7 cellular contexts compared by ENCODE assay signal in the genomic region with DNA sequence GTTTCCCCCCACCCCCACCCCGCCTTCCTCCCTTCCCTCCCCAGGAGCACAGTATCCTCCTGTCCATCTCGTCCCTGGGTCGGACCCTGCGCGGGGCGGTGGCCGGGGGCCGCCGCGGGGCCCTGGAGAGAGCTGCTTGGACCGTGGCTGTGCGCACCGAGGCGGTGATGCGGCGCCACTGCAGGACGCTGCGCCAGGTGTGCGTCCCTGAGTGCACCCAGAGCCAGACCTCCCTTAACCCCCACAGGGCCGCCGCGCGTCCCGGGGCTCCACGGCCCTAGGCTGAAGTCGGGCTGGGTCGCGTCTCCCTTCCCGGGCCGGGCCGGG. TPM values are rescaled to one million over a fixed set of nuclear protein-coding genes. Genes with fewer than 3 reads are reported as not detected.
DNase-seq lines count a peak whose midpoint lies in the region; ATAC-seq, FAIRE-seq and TF ChIP-seq lines count a peak whose summit lies in the region.

No MANE protein-coding gene starts in this region.

- no TSS peak for BruUV-seq in HCT116 (replicated peaks; lab: Mats Ljungman, UMichigan)

- CTCF ChIA-PET in HCT116 (lab: Charles Lee) (interaction anchor here (0.5 to 5.1 kb wide), 12 partner anchors 12 to 568 kb away, joined by 3 to 35 read pairs (median 7); a partner anchor contains a TSS), HEK293T (lab: Yijun Ruan, JAX) (interaction anchor here (0.7 to 1.7 kb wide), 11 partner anchors 9 to 82 kb away, joined by 3 to 10 read pairs (median 5); a partner anchor contains a TSS)

- H3K27me3 ChIP-seq in HCT116 (ENCODE audit: insufficient read depth, low read length) (no peaks in the 10 kb centered on the region), Peyer's patch (peaks cover 0 to 44% of the 10 kb centered on the region in 2 donors), keratinocyte (ENCODE audit: control insufficient read depth, extremely low read depth, insufficient read depth, low read length) (peaks cover 32% of the 10 kb centered on the region)

- H3K4me3 ChIP-seq in HCT116 (replicated peaks in 1 of 2; ENCODE audit: low read depth in 1 of 2, low read length in 2 of 2) (peak overlapping the region; percentile 43 to 65; a peak in 3 of 4 replicates), Peyer's patch (peak overlapping the region; percentile 47 to 59 (median 56)), keratinocyte (ENCODE audit: control insufficient read depth in 2 of 3, extremely low read depth in 1 of 3, insufficient read depth in 2 of 3, low read depth in 1 of 3, low read length in 3 of 3) (peak overlapping the region in 1 of 3 experiments; percentile 57)

- RAD21 ChIA-PET in HCT116 (lab: Charles Lee; ENCODE audit: low non-redundant PET in 1 of 2, low total read pairs in 2 of 2, uncharacterized antibody in 2 of 2, unreplicated experiment in 2 of 2), result interaction anchor here (0.5 to 1.0 kb wide), 4 partner anchors 17 to 500 kb away, joined by 3 to 6 read pairs (median 4); a partner anchor contains a TSS

- H3K9me2 ChIP-seq in HCT116 (ENCODE audit: insufficient read depth), result no peaks in the 10 kb centered on the region

- TF ChIP-seq CTCF in HCT116 (IDR thresholded peaks at IDR 0.05 in 2 of 3, conservative IDR thresholded peaks at IDR 0.05 in 1 of 3; ENCODE audit: borderline replicate concordance in 1 of 3, insufficient read depth in 1 of 3, low read depth in 2 of 3, low read length in 2 of 3) (no peak), Peyer's patch (IDR thresholded peaks at IDR 0.05) (no peak), keratinocyte (optimal IDR thresholded peaks at IDR 0.05 in 1 of 3, IDR thresholded peaks at IDR 0.05 in 1 of 3, conservative IDR thresholded peaks at IDR 0.05 in 1 of 3; ENCODE audit: extremely low read depth in 1 of 3, insufficient read depth in 2 of 3, low read length in 3 of 3) (no peak)

- H3K9me1 ChIP-seq in keratinocyte (ENCODE audit: control insufficient read depth, extremely low read depth, insufficient read depth, low read length), result no peaks in the 10 kb centered on the region

- H3K79me2 ChIP-seq in HCT116 (ENCODE audit: insufficient read depth, low read length) (no peaks in the 10 kb centered on the region), keratinocyte (ENCODE audit: control insufficient read depth, insufficient read depth, low read length) (no peaks in the 10 kb centered on the region)

- H3K9me3 ChIP-seq in HCT116 (ENCODE audit: control insufficient read depth in 1 of 2, insufficient read depth in 1 of 2, low read depth in 1 of 2, low read length in 2 of 2) (no peaks in the 10 kb centered on the region), Peyer's patch (no peaks in the 10 kb centered on the region), keratinocyte (ENCODE audit: control insufficient read depth, low read depth, low read length) (no peaks in the 10 kb centered on the region)

- H3K4me1 ChIP-seq in HCT116 (ENCODE audit: control insufficient read depth in 1 of 2, insufficient read depth in 2 of 2, low read length in 2 of 2) (peaks cover 3 to 21% of the 10 kb centered on the region in 2 experiments), Peyer's patch (peaks cover 0 to 48% (median 27%) of the 10 kb centered on the region in 4 donors), keratinocyte (ENCODE audit: control insufficient read depth, extremely low read depth, insufficient read depth, low read length) (peaks cover 5% of the 10 kb centered on the region)

- H4K20me1 ChIP-seq in HCT116 (ENCODE audit: insufficient read depth) (no peaks in the 10 kb centered on the region), keratinocyte (ENCODE audit: control insufficient read depth, extremely low read depth, insufficient read depth, low read length) (no peaks in the 10 kb centered on the region)

- POLR2A ChIA-PET in HCT116 (lab: Charles Lee) (interaction anchor here (0.6 to 1.6 kb wide), 5 partner anchors 8 to 173 kb away, joined by 3 to 6 read pairs (median 3); a partner anchor contains a TSS), HEK293T (lab: Yijun Ruan, JAX) (interaction anchor here (0.8 to 2.1 kb wide), 3 partner anchors 15 to 58 kb away, joined by 3 to 12 read pairs (median 6); a partner anchor contains a TSS)

- no peak for TF ChIP-seq RAD21 in HCT116 (IDR thresholded peaks at IDR 0.05; ENCODE audit: low read depth)

- H3K36me3 ChIP-seq in HCT116 (ENCODE audit: control insufficient read depth in 1 of 2, insufficient read depth in 2 of 2, low read length in 2 of 2), result no peaks in the 10 kb centered on the region; a peak in 1 of 4 replicates
- peaks cover 0 to 25% (median 0%) of the 10 kb centered on the region in 3 donors for H3K36me3 ChIP-seq in Peyer's patch
- H3K36me3 ChIP-seq in keratinocyte (ENCODE audit: control insufficient read depth in 2 of 2, extremely low read depth in 1 of 2, insufficient read depth in 2 of 2, low read length in 2 of 2), result peaks cover 0 to 7% of the 10 kb centered on the region in 2 experiments

- no peak overlapping the region for H2AFZ ChIP-seq in HCT116 (ENCODE audit: low read depth, low read length, poor library complexity, severe bottlenecking)
- no peak overlapping the region for H2AFZ ChIP-seq in keratinocyte (ENCODE audit: control insufficient read depth, low read length)

- peak; percentile 13 for DNase-seq in HCT116 (ENCODE audit: low read depth, low spot score)
- peak in 1 of 3 donors; percentile 34 for DNase-seq in Peyer's patch
- no peak for DNase-seq in keratinocyte (ENCODE audit: low read depth, low spot score)
- DNase-seq in AML-193 (lab: John Stamatoyannopoulos, UW), result no peak
- no peak for DNase-seq in RCC 7860 (ENCODE audit: low spot score)
- DNase-seq in HEK293T (ENCODE audit: extremely low spot score), result no peak

- H3K9ac ChIP-seq in HCT116 (ENCODE audit: low read length) (peak overlapping the region; percentile 63), keratinocyte (ENCODE audit: control insufficient read depth, extremely low read depth, insufficient read depth, low read length) (no peak overlapping the region)

- dilution Hi-C loops in keratinocyte (cut with MboI; ENCODE audit: extremely low pct_ligation_motif_present, low sequenced_read_pairs), result no loop called here

- peak overlapping the region; percentile 96 for H3K4me2 ChIP-seq in HCT116 (ENCODE audit: low read length)
- H3K4me2 ChIP-seq in keratinocyte (ENCODE audit: control insufficient read depth, extremely low read depth, insufficient read depth, low read depth, low read length), result peak overlapping the region; percentile 69

- no peak for TF ChIP-seq POLR2A in HCT116 (IDR thresholded peaks at IDR 0.05; ENCODE audit: borderline replicate concordance, extremely low read depth, insufficient read depth, insufficient read length)
- TF ChIP-seq POLR2A in Peyer's patch (IDR thresholded peaks at IDR 0.05), result no peak

- H3K27ac ChIP-seq in HCT116 (ENCODE audit: low read depth, low read length) (peak overlapping the region; percentile 92), Peyer's patch (peak overlapping the region in 3 of 4 donors; percentile 36 to 79 (median 57)), keratinocyte (ENCODE audit: control insufficient read depth, insufficient read depth, low read length) (no peak overlapping the region)

- intact Hi-C loops in HCT116 (cut with micrococcal nuclease), result no loop called here

- ATAC-seq in GM18868 (IDR thresholded peaks at IDR 0.05; ENCODE audit: unreplicated experiment) (peak; percentile 19), HCT116 (peak; percentile 64)

- no peak for FAIRE-seq in keratinocyte (lab: Jason Lieb, UNC)
- FAIRE-seq in RCC 7860 (lab: Jason Lieb, UNC), result no peak

RNA-seq across cellular contexts. Expression of a gene that starts 2.2 kb away (rescaled TPM):
- 2.5 TPM for total RNA-seq in HCT116 (2021; ENCODE audit: unreplicated experiment)
- polyA plus RNA-seq in HCT116 (2012), result 0.47 and 0.61 TPM in 2 replicates
- 1 to 10 TPM in 2 of 4 donors, under 1 TPM in 2; 0.18 to 2.1 (median 1.1) TPM for total RNA-seq in Peyer's patch
- polyA plus RNA-seq in keratinocyte, result 0.06 to 0.08 TPM (median 0.06 TPM) in 3 replicates
- polyA plus RNA-seq in keratinocyte (2011; ENCODE audit: low read depth), result not detected
- not detected in 2 replicates for polyA plus RNA-seq in keratinocyte (2011; cell fraction: cytosol; rRNA removed)
- polyA plus RNA-seq in keratinocyte (2011; cell fraction: nucleus; rRNA removed), result 0.45 and 0.65 TPM in 2 replicates
- polyA plus RNA-seq in keratinocyte (2012; ENCODE audit: low replicate concordance), result 0.34 TPM in 1 of 2 replicates, not detected in the other
- polyA minus RNA-seq in keratinocyte, result 0.33 to 0.58 TPM (median 0.56 TPM) in 3 replicates
- polyA minus RNA-seq in keratinocyte (2011; cell fraction: cytosol; rRNA and poly(A)+ RNA removed), result not detected
- 0.93 and 0.95 TPM in 2 replicates for polyA minus RNA-seq in keratinocyte (2011; cell fraction: nucleus; rRNA and poly(A)+ RNA removed)

RNA-seq across cellular contexts. Expression of a gene that starts 11.2 kb away (rescaled TPM):
- total RNA-seq in HCT116 (2021; ENCODE audit: unreplicated experiment), result 3.3 TPM
- polyA plus RNA-seq in HCT116 (2012), result 1.2 and 1.8 TPM in 2 replicates
- total RNA-seq in Peyer's patch, result 1 to 10 TPM in 3 of 4 donors, not detected in 1; 2.8 to 6.6 (median 3.4) TPM
- polyA plus RNA-seq in keratinocyte, result not detected in 3 replicates
- polyA plus RNA-seq in keratinocyte (2011; ENCODE audit: low read depth), result not detected
- polyA plus RNA-seq in keratinocyte (2011; cell fraction: cytosol; rRNA removed), result not detected in 2 replicates
- not detected in 2 replicates for polyA plus RNA-seq in keratinocyte (2011; cell fraction: nucleus; rRNA removed)
- not detected in 2 replicates for polyA plus RNA-seq in keratinocyte (2012; ENCODE audit: low replicate concordance)
- not detected in 3 replicates for polyA minus RNA-seq in keratinocyte
- polyA minus RNA-seq in keratinocyte (2011; cell fraction: cytosol; rRNA and poly(A)+ RNA removed), result not detected
- not detected in 2 replicates for polyA minus RNA-seq in keratinocyte (2011; cell fraction: nucleus; rRNA and poly(A)+ RNA removed)

RNA-seq across cellular contexts. Expression of a gene that starts 24.8 kb away (rescaled TPM):
- total RNA-seq in HCT116 (2021; ENCODE audit: unreplicated experiment) (29.7 TPM), Peyer's patch (10 to 100 TPM in 2 of 4 donors, 1 to 10 TPM in 2; 4.7 to 19.8 (median 8.3) TPM)
- 37.7 and 40.4 TPM in 2 replicates for polyA plus RNA-seq in HCT116 (2012)
- 8.4 to 13.1 TPM (median 9.1 TPM) in 3 replicates for polyA plus RNA-seq in keratinocyte
- polyA plus RNA-seq in keratinocyte (2011; ENCODE audit: low read depth), result 13.7 TPM
- polyA plus RNA-seq in keratinocyte (2011; cell fraction: cytosol; rRNA removed), result 8.2 and 17.3 TPM in 2 replicates
- polyA plus RNA-seq in keratinocyte (2011; cell fraction: nucleus; rRNA removed), result 18.8 and 30.2 TPM in 2 replicates
- polyA plus RNA-seq in keratinocyte (2012; ENCODE audit: low replicate concordance), result 20.3 and 23.0 TPM in 2 replicates
- 3.8 to 21.4 TPM (median 11.6 TPM) in 3 replicates for polyA minus RNA-seq in keratinocyte
- 15.3 TPM for polyA minus RNA-seq in keratinocyte (2011; cell fraction: cytosol; rRNA and poly(A)+ RNA removed)
- 4.6 and 7.7 TPM in 2 replicates for polyA minus RNA-seq in keratinocyte (2011; cell fraction: nucleus; rRNA and poly(A)+ RNA removed)

RNA-seq across cellular contexts. Expression of a gene that starts 41.1 kb away (rescaled TPM):
- 21.4 TPM for total RNA-seq in HCT116 (2021; ENCODE audit: unreplicated experiment)
- polyA plus RNA-seq in HCT116 (2012), result 18.1 and 21.4 TPM in 2 replicates
- total RNA-seq in Peyer's patch, result 10 to 100 TPM in 1 of 4 donors, 1 to 10 TPM in 3; 3.3 to 39.6 (median 6.8) TPM
- 11.6 to 17.4 TPM (median 11.8 TPM) in 3 replicates for polyA plus RNA-seq in keratinocyte
- 1.3 TPM for polyA plus RNA-seq in keratinocyte (2011; ENCODE audit: low read depth)
- polyA plus RNA-seq in keratinocyte (2011; cell fraction: cytosol; rRNA removed), result 12.3 and 23.7 TPM in 2 replicates
- 8.4 and 13.6 TPM in 2 replicates for polyA plus RNA-seq in keratinocyte (2011; cell fraction: nucleus; rRNA removed)
- 6.2 and 15.9 TPM in 2 replicates for polyA plus RNA-seq in keratinocyte (2012; ENCODE audit: low replicate concordance)
- polyA minus RNA-seq in keratinocyte, result 8.5 to 19.6 TPM (median 10.8 TPM) in 3 replicates
- polyA minus RNA-seq in keratinocyte (2011; cell fraction: cytosol; rRNA and poly(A)+ RNA removed), result 36.3 TPM
- 5.4 and 6.9 TPM in 2 replicates for polyA minus RNA-seq in keratinocyte (2011; cell fraction: nucleus; rRNA and poly(A)+ RNA removed)

RNA-seq across cellular contexts. Expression of a gene that starts 41.7 kb away (rescaled TPM):
- total RNA-seq in HCT116 (2021; ENCODE audit: unreplicated experiment) (1.6 TPM), Peyer's patch (under 1 TPM in 1 of 4 donors, not detected in 3; 0.27 TPM)
- polyA plus RNA-seq in HCT116 (2012), result 1.6 and 1.7 TPM in 2 replicates
- 0.25 to 0.54 TPM (median 0.32 TPM) in 3 replicates for polyA plus RNA-seq in keratinocyte
- polyA plus RNA-seq in keratinocyte (2011; ENCODE audit: low read depth), result not detected
- 0.23 and 0.48 TPM in 2 replicates for polyA plus RNA-seq in keratinocyte (2011; cell fraction: cytosol; rRNA removed)
- polyA plus RNA-seq in keratinocyte (2011; cell fraction: nucleus; rRNA removed), result 0.47 and 1.0 TPM in 2 replicates
- polyA plus RNA-seq in keratinocyte (2012; ENCODE audit: low replicate concordance), result 0.17 and 0.47 TPM in 2 replicates
- 0.59 to 1.2 TPM (median 0.67 TPM) in 3 replicates for polyA minus RNA-seq in keratinocyte
- polyA minus RNA-seq in keratinocyte (2011; cell fraction: cytosol; rRNA and poly(A)+ RNA removed), result not detected
- 0.53 and 0.93 TPM in 2 replicates for polyA minus RNA-seq in keratinocyte (2011; cell fraction: nucleus; rRNA and poly(A)+ RNA removed)
